Comparison of ENCODE assay signal across 9 cellular contexts in genomic region chr4:69054033-69054432, GRCh38. TPM values are rescaled to one million over a fixed set of nuclear protein-coding genes. Genes with fewer than 3 reads are reported as not detected.
"Had no signal": no experiment of that assay in that cellular context is flagged by ENCODE, and none has a peak within 500 bp of the region (broad histone marks: within the 10 kb centered on the region; RNA-seq: fewer than 3 reads in every experiment).

No MANE protein-coding gene starts in this region.

RNA-seq across cellular contexts. Expression of gene UGT2B7, which starts 42.2 kb away (rescaled TPM):
- total RNA-seq: activated CD4-positive, alpha-beta memory T cell treated with anti-CD3 and anti-CD28 coated beads, Interleukin-2, amount 10 ng/mL, durations not matched to agents 7 days and 5 days; activated CD4-positive, alpha-beta T cell treated with anti-CD3 and anti-CD28 coated beads for 36 hours; activated CD8-positive, alpha-beta memory T cell treated with anti-CD3 and anti-CD28 coated beads for 36 hours; activated naive CD4-positive, alpha-beta T cell treated with anti-CD3 and anti-CD28 coated beads for 36 hours; activated T-helper 17 cell treated with anti-CD3 and anti-CD28 coated beads, Interleukin-2, amount 50 U/mL, for 72 hours; OCI-LY7; Right ventricle myocardium superior; SJCRH30; T-helper 1 cell treated with Interleukin-12 subunit alpha and Interleukin-12 subunit beta and Interleukin-4 antibody, amounts not matched to agents 30 ng/mL and 1 ng/mL, for 36 hours had no signal
